ENCODE assay signal across 20 cellular contexts in the genomic region with DNA sequence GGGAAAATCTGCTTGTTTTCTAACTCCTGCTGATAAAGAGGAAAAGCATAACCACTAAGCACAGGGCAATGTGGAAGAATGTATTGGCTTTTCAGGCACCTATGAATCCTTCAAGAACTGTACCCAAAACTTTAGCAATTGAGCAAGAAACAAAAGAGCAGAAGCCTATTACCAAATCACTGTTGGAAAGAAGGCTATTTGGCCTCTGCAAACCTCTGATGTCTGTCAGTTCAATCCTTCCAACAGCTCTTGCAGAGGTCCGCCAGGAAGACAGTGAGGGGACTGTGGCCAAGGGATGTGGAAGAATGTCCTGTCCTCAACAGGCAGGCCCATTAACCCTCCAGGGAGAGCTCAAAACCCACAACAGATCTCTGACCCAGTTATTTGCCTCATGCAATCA.
"Had no signal": no experiment of that assay in that cellular context is flagged by ENCODE, and none has a peak within 500 bp of the region (broad histone marks: within the 10 kb centered on the region; RNA-seq: fewer than 3 reads in every experiment).

No MANE protein-coding gene starts in this region.

- H3K27ac ChIP-seq: ascending aorta, ovary, spleen, upper lobe of right lung had no signal

- H3K36me3 Mint-ChIP-seq: activated naive CD8-positive, alpha-beta T cell; memory B cell; stimulated activated naive B cell treated with anti-CD40 and anti-IgM and Interleukin-4, amounts not matched to agents 10 μg/mL and 1 μg/mL and 100 μg/mL, for 72 hours had no signal

- H3K27ac Mint-ChIP-seq: activated naive CD8-positive, alpha-beta T cell; activated T-cell treated with anti-CD3 and anti-CD28 coated beads, Interleukin-2, amount 50 U/mL, for 24 hours; memory B cell; nephron progenitor cell; stimulated activated naive B cell treated with anti-CD40 and anti-IgM and Interleukin-4, amounts not matched to agents 10 μg/mL and 1 μg/mL and 100 μg/mL, for 72 hours had no signal

- DNase-seq: activated effector memory CD4-positive, alpha-beta T cell treated with anti-CD3 and anti-CD28 coated beads, Interleukin-2, amount 50 U/mL, for 16 hours; activated T-cell treated with anti-CD3 and anti-CD28 coated beads, Interleukin-2, amount 50 U/mL, for 24 hours; cortex of kidney; effector memory CD4-positive, alpha-beta T cell; head of caudate nucleus; nephron progenitor cell; ovary; retina; SIG-M5; spleen; stimulated activated CD4-positive, alpha-beta T cell treated with anti-CD3 and anti-CD28 coated beads, Interleukin-2, amount 100 ng/mL, for 24 hours; stimulated activated naive B cell treated with anti-CD40 and anti-IgM and Interleukin-4, amounts not matched to agents 10 μg/mL and 1 μg/mL and 100 μg/mL, for 72 hours; upper lobe of right lung had no signal

- H3K9me3 ChIP-seq: ascending aorta, ovary, spleen, suprapubic skin, upper lobe of right lung had no signal

- ATAC-seq: activated CD4-positive, CD25-positive, alpha-beta regulatory T cell treated with anti-CD3 and anti-CD28 coated beads, Interleukin-2, amount 50 U/mL, for 24 hours; left lobe of liver; stimulated activated naive B cell treated with anti-CD40 and anti-IgM and Interleukin-4, amounts not matched to agents 10 μg/mL and 1 μg/mL and 100 μg/mL, for 72 hours; upper lobe of right lung had no signal

- H3K9me3 Mint-ChIP-seq: activated T-cell treated with anti-CD3 and anti-CD28 coated beads, Interleukin-2, amount 50 U/mL, for 24 hours; central memory CD8-positive, alpha-beta T cell; memory B cell; nephron progenitor cell; stimulated activated naive B cell treated with anti-CD40 and anti-IgM and Interleukin-4, amounts not matched to agents 10 μg/mL and 1 μg/mL and 100 μg/mL, for 72 hours had no signal

- H3K4me3 Mint-ChIP-seq: activated naive CD8-positive, alpha-beta T cell; activated T-cell treated with anti-CD3 and anti-CD28 coated beads, Interleukin-2, amount 50 U/mL, for 24 hours; central memory CD8-positive, alpha-beta T cell; memory B cell; nephron progenitor cell; stimulated activated naive B cell treated with anti-CD40 and anti-IgM and Interleukin-4, amounts not matched to agents 10 μg/mL and 1 μg/mL and 100 μg/mL, for 72 hours had no signal

- H3K27me3 ChIP-seq: ascending aorta, ovary, spleen, suprapubic skin, upper lobe of right lung had no signal

- H3K4me1 ChIP-seq: spleen, upper lobe of right lung had no signal

- H3K36me3 ChIP-seq: ascending aorta, ovary, spleen, suprapubic skin, upper lobe of right lung had no signal

- H3K4me1 Mint-ChIP-seq: central memory CD8-positive, alpha-beta T cell; memory B cell; stimulated activated naive B cell treated with anti-CD40 and anti-IgM and Interleukin-4, amounts not matched to agents 10 μg/mL and 1 μg/mL and 100 μg/mL, for 72 hours had no signal

- H3K4me3 ChIP-seq: ascending aorta, ovary, spleen, suprapubic skin, upper lobe of right lung had no signal
